Comparison of ENCODE assay signal across 35 cellular contexts in the genomic region with DNA sequence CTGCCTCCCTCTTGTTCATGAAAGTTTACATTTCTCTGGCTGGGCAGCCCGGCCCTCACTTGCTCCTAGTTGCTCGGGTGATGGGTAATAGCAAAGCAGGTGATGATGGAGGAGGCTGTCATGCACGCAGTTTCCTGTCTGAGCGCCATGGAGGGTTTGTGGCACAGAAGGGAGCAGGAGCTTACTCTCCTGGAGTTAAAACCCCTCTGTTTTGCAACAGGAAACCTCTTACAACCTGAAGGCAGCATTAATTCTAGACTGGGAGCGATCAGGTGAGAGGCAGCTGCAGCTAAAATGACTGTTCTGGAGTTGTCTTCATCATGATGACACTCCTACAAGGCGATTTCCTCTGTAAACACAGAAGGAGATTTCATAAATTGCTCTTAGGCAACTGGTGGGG. TPM values are rescaled to one million over a fixed set of nuclear protein-coding genes. Genes with fewer than 3 reads are reported as not detected.
DNase-seq lines count a peak whose midpoint lies in the region; FAIRE-seq and TF ChIP-seq lines count a peak whose summit lies in the region.
"Had no signal": no experiment of that assay in that cellular context is flagged by ENCODE, and none has a peak within 500 bp of the region (broad histone marks: within the 10 kb centered on the region; RNA-seq: fewer than 3 reads in every experiment).

No MANE protein-coding gene starts in this region.

- peaks cover 6% of the 10 kb centered on the region for H3K4me1 Mint-ChIP-seq in activated CD4-positive, alpha-beta memory T cell treated with anti-CD3 and anti-CD28 coated beads for 36 hours (ENCODE audit: low read depth)
- H3K4me1 Mint-ChIP-seq: activated T-helper 17 cell treated with anti-CD3 and anti-CD28 coated beads, Interleukin-2, amount 50 U/mL, for 72 hours; endodermal cell had no signal

- POLR2A ChIA-PET in activated CD4-positive, alpha-beta memory T cell treated with anti-CD3 and anti-CD28 coated beads for 36 hours (lab: Charles Lee): no interaction called here

- intact Hi-C loops in activated CD4-positive, alpha-beta memory T cell treated with anti-CD3 and anti-CD28 coated beads for 36 hours (cut with micrococcal nuclease): no loop called here
- intact Hi-C loops in posterior vena cava (cut with DNase I): loop anchor here in 1 of 2 donors (5.0 kb wide), 1 partner anchor 382 kb away; no protein-coding TSS in a partner anchor

- no peaks in the 10 kb centered on the region for H3K36me3 ChIP-seq in bronchial epithelial cell (ENCODE audit: control insufficient read depth, insufficient read depth, low read length)
- H3K36me3 ChIP-seq: esophagus squamous epithelium, HAP-1, heart right ventricle, lower lobe of right lung had no signal

- no peak for TF ChIP-seq CTCF in bronchial epithelial cell (IDR thresholded peaks at IDR 0.05; ENCODE audit: insufficient read depth, low read length, severe bottlenecking)

- H3K27me3 ChIP-seq in bronchial epithelial cell (ENCODE audit: control insufficient read depth, insufficient read depth, low read length): peaks cover 2% of the 10 kb centered on the region

- DNase-seq in NOMO-1 (lab: John Stamatoyannopoulos, UW; ENCODE audit: unreplicated experiment in 2 of 2) (peak; percentile 38 to 54), NOMO-1 treated with dmso at 0.1 percent for 144 hours (lab: John Stamatoyannopoulos, UW; ENCODE audit: unreplicated experiment) (no peak), DMS153 treated with DMSO at 0.1 percent for 48 hours (lab: John Stamatoyannopoulos, UW; ENCODE audit: unreplicated experiment) (peak; percentile 1), NCI-H69 (lab: John Stamatoyannopoulos, UW) (peak; percentile 38), bronchial epithelial cell (ENCODE audit: low read depth) (peak; percentile 30), posterior vena cava (ENCODE audit: low spot score) (no peak)
- DNase-seq in stimulated activated naive CD4-positive, alpha-beta T cell (lab: John Stamatoyannopoulos, UW): no peak
- no peak for DNase-seq in activated CD4-positive, alpha-beta memory T cell treated with anti-CD3 and anti-CD28 coated beads for 36 hours
- DNase-seq: activated CD4-positive, alpha-beta T cell treated with anti-CD3 and anti-CD28 coated beads, Interleukin-2, amount 10 ng/mL, durations not matched to agents 24 days and 14 days; aorta; DMS53; endodermal cell; esophagus squamous epithelium; foreskin melanocyte; heart right ventricle; kidney glomerular epithelial cell; lower lobe of right lung; MM.1S; NCI-H1694; NCI-H774; PC-9; retina; Right ventricle myocardium superior; stimulated activated CD4-positive, alpha-beta T cell treated with anti-CD3 and anti-CD28 coated beads, Interleukin-1b, Interleukin-23, amount 100 ng/mL, for 48 hours; stimulated activated CD8-positive, alpha-beta memory T cell treated with anti-CD3 and anti-CD28 coated beads, Interleukin-4, amount 100 ng/mL, for 48 hours; trophoblast cell had no signal

- no peak overlapping the region for H3K27ac Mint-ChIP-seq in activated CD4-positive, alpha-beta memory T cell treated with anti-CD3 and anti-CD28 coated beads for 36 hours
- H3K27ac Mint-ChIP-seq: activated CD4-positive, alpha-beta T cell treated with anti-CD3 and anti-CD28 coated beads, Interleukin-2, amount 10 ng/mL, durations not matched to agents 24 days and 14 days; activated naive CD4-positive, alpha-beta T cell treated with anti-CD3 and anti-CD28 coated beads, Interleukin-2, amount 50 U/mL, for 72 hours; activated T-helper 17 cell treated with anti-CD3 and anti-CD28 coated beads, Interleukin-2, amount 50 U/mL, for 72 hours; endodermal cell; natural killer cell treated with Interleukin-12 subunit alpha and Interleukin-12 subunit beta and Interleukin-15 and Interleukin-18, amount 100 ng/mL, for 72 hours had no signal

- no peaks in the 10 kb centered on the region for H3K27me3 Mint-ChIP-seq in activated CD4-positive, alpha-beta memory T cell treated with anti-CD3 and anti-CD28 coated beads for 36 hours

- FAIRE-seq in bronchial epithelial cell (lab: Jason Lieb, UNC): no peak
- FAIRE-seq: A549, GM19239, K562 had no signal

- no peaks in the 10 kb centered on the region for H3K36me3 Mint-ChIP-seq in activated CD4-positive, alpha-beta memory T cell treated with anti-CD3 and anti-CD28 coated beads for 36 hours
- H3K36me3 Mint-ChIP-seq: activated naive CD4-positive, alpha-beta T cell treated with anti-CD3 and anti-CD28 coated beads, Interleukin-2, amount 50 U/mL, for 72 hours; natural killer cell treated with Interleukin-12 subunit alpha and Interleukin-12 subunit beta and Interleukin-15 and Interleukin-18, amount 100 ng/mL, for 72 hours had no signal

- CTCF ChIA-PET in activated CD4-positive, alpha-beta memory T cell treated with anti-CD3 and anti-CD28 coated beads for 36 hours (lab: Charles Lee): interaction anchor here (0.8 to 1.8 kb wide), 2 partner anchors 14 to 125 kb away, joined by 4 read pairs; no protein-coding TSS in a partner anchor

- no peak overlapping the region for H3K4me3 Mint-ChIP-seq in activated CD4-positive, alpha-beta memory T cell treated with anti-CD3 and anti-CD28 coated beads for 36 hours
- H3K4me3 Mint-ChIP-seq: activated CD4-positive, alpha-beta T cell treated with anti-CD3 and anti-CD28 coated beads, Interleukin-2, amount 10 ng/mL, durations not matched to agents 24 days and 14 days; activated T-helper 17 cell treated with anti-CD3 and anti-CD28 coated beads, Interleukin-2, amount 50 U/mL, for 72 hours; dendritic cell treated with granulocyte-macrophage colony-stimulating factor and Interleukin-4, amounts not matched to agents 40 ng/mL and 50 ng/mL, for 4 days; endodermal cell; natural killer cell treated with Interleukin-12 subunit alpha and Interleukin-12 subunit beta and Interleukin-15 and Interleukin-18, amount 100 ng/mL, for 72 hours had no signal

- H3K9me3 Mint-ChIP-seq in activated CD4-positive, alpha-beta memory T cell treated with anti-CD3 and anti-CD28 coated beads for 36 hours: no peaks in the 10 kb centered on the region
- H3K9me3 Mint-ChIP-seq: activated CD4-positive, alpha-beta T cell treated with anti-CD3 and anti-CD28 coated beads, Interleukin-2, amount 10 ng/mL, durations not matched to agents 24 days and 14 days; activated naive CD4-positive, alpha-beta T cell treated with anti-CD3 and anti-CD28 coated beads, Interleukin-2, amount 50 U/mL, for 72 hours; activated T-helper 17 cell treated with anti-CD3 and anti-CD28 coated beads, Interleukin-2, amount 50 U/mL, for 72 hours; dendritic cell treated with granulocyte-macrophage colony-stimulating factor and Interleukin-4, amounts not matched to agents 40 ng/mL and 50 ng/mL, for 4 days; endodermal cell; natural killer cell treated with Interleukin-12 subunit alpha and Interleukin-12 subunit beta and Interleukin-15 and Interleukin-18, amount 100 ng/mL, for 72 hours had no signal

- no peak overlapping the region for H3K4me3 ChIP-seq in bronchial epithelial cell (ENCODE audit: low read depth, low read length)
- H3K4me3 ChIP-seq: A549, esophagus squamous epithelium, HAP-1, heart right ventricle, K562, lower lobe of right lung, PC-9, smooth muscle cell had no signal

RNA-seq across cellular contexts. Expression of a gene that starts 34.1 kb away (rescaled TPM):
- total RNA-seq in bronchial epithelial cell (0.26 and 0.64 TPM in 2 replicates), posterior vena cava (1 to 10 TPM in 1 of 2 donors, under 1 TPM in 1; 0.62 to 2.0 TPM)
- total RNA-seq in activated CD4-positive, alpha-beta memory T cell treated with anti-CD3 and anti-CD28 coated beads for 36 hours: 100 to 1,000 TPM; 223 to 241 TPM

Comparison
In these comparisons a context has a peak if more than half of its experiments do, and no peak if none do; other contexts are left out.
1. DNase-seq: peak in NOMO-1 (2 of 2), DMS153 treated with DMSO at 0.1 percent for 48 hours (single experiment), NCI-H69 (single experiment) and bronchial epithelial cell (single experiment); none in NOMO-1 treated with dmso at 0.1 percent for 144 hours (single experiment), stimulated activated naive CD4-positive, alpha-beta T cell (0 of 6), activated CD4-positive, alpha-beta memory T cell treated with anti-CD3 and anti-CD28 coated beads for 36 hours (single experiment) and posterior vena cava (single experiment).
2. RNA of a gene that starts 34.1 kb away (total RNA-seq): 223 to 241 TPM in activated CD4-positive, alpha-beta memory T cell treated with anti-CD3 and anti-CD28 coated beads for 36 hours; 0.62 to 2.0 TPM in posterior vena cava and 0.26 to 0.64 TPM in bronchial epithelial cell; every median in the first group is over 10 times any median in the second.